10 cellular contexts compared by ENCODE assay signal in the genomic region with DNA sequence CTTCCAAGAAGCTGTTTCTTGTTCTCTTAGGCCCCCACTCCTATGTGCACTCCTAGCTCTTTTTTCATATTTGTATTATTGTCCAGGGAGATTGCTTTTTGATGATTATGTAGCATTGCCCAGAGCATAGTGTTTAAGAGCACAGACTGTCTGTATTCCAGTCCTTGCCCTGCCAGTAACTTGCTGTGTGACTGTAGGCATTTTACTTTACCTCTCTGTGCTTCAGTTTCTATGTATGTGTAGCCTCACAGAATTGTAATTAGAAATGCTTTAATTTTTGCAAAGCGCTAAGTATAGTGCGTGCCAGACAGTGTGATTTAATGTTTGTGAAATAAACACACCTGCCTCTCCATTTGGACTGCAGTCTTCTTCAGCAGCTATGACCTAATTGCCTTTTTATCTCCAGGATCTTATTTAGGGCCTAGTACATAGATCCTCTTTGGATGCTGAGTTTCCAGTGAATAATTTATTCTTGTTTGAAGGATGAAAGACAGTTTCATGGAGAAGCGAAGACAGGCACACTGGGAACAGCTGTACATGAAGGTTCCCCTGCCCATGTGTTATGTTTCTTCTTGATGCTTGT. TPM values are rescaled to one million over a fixed set of nuclear protein-coding genes. Genes with fewer than 3 reads are reported as not detected.
DNase-seq lines count a peak whose midpoint lies in the region; ATAC-seq and TF ChIP-seq lines count a peak whose summit lies in the region.
"Had no signal": no experiment of that assay in that cellular context is flagged by ENCODE, and none has a peak within 500 bp of the region (broad histone marks: within the 10 kb centered on the region; RNA-seq: fewer than 3 reads in every experiment).

No MANE protein-coding gene starts in this region.

- no peak for DNase-seq in breast epithelium (ENCODE audit: low spot score in 2 of 2)
- DNase-seq in naive thymus-derived CD8-positive, alpha-beta T cell = no peak
- no peak for DNase-seq in activated CD4-positive, CD25-positive, alpha-beta regulatory T cell treated with anti-CD3 and anti-CD28 coated beads, Interleukin-2, amount 50 U/mL, for 72 hours
- DNase-seq in HK-2 (ENCODE audit: unreplicated experiment) = no peak
- no peak for DNase-seq in amniotic stem cell (lab: John Stamatoyannopoulos, UW)
- DNase-seq: foreskin melanocyte, NCI-H187 had no signal

- no peaks in the 10 kb centered on the region for H3K27me3 ChIP-seq in BLaER1 treated with 17β-estradiol and CSF1 and Interleukin-3, amounts not matched to agents 10 nM and 100 nM
- no peaks in the 10 kb centered on the region for H3K27me3 ChIP-seq in breast epithelium

- H3K36me3 Mint-ChIP-seq in IgD-negative memory B cell = peaks cover 11% of the 10 kb centered on the region
- peaks cover 0 to 26% (median 2%) of the 10 kb centered on the region in 3 donors for H3K36me3 Mint-ChIP-seq in naive thymus-derived CD8-positive, alpha-beta T cell

- ATAC-seq in naive thymus-derived CD8-positive, alpha-beta T cell = no peak
- no peak for ATAC-seq in GM21619 (IDR thresholded peaks at IDR 0.05; ENCODE audit: unreplicated experiment)

- H3K9me3 Mint-ChIP-seq in IgD-negative memory B cell = no peaks in the 10 kb centered on the region
- H3K9me3 Mint-ChIP-seq in naive thymus-derived CD8-positive, alpha-beta T cell = no peaks in the 10 kb centered on the region

- H3K4me1 ChIP-seq in BLaER1 treated with 17β-estradiol and CSF1 and Interleukin-3, amounts not matched to agents 10 nM and 100 nM = peaks cover 36 to 77% (median 47%) of the 10 kb centered on the region in 10 experiments
- peaks cover 0 to 27% of the 10 kb centered on the region in 2 donors for H3K4me1 ChIP-seq in breast epithelium

- TF ChIP-seq POLR2A in breast epithelium (IDR thresholded peaks at IDR 0.05) = no peak

- H3K27ac ChIP-seq in BLaER1 treated with 17β-estradiol and CSF1 and Interleukin-3, amounts not matched to agents 10 nM and 100 nM = no peak overlapping the region
- H3K27ac ChIP-seq in breast epithelium = peak overlapping the region in 1 of 2 donors; percentile 41

- H3K27me3 Mint-ChIP-seq in IgD-negative memory B cell = no peaks in the 10 kb centered on the region
- H3K27me3 Mint-ChIP-seq in naive thymus-derived CD8-positive, alpha-beta T cell = no peaks in the 10 kb centered on the region

- peak overlapping the region; percentile 84 to 99 (median 93) for H3K4me2 ChIP-seq in BLaER1 treated with 17β-estradiol and CSF1 and Interleukin-3, amounts not matched to agents 10 nM and 100 nM

- peaks cover 13 to 56% (median 45%) of the 10 kb centered on the region in 11 experiments; a peak in 17 of 22 replicates for H4K20me1 ChIP-seq in BLaER1 treated with 17β-estradiol and CSF1 and Interleukin-3, amounts not matched to agents 10 nM and 100 nM

- H3K36me3 ChIP-seq in BLaER1 treated with 17β-estradiol and CSF1 and Interleukin-3, amounts not matched to agents 10 nM and 100 nM = peaks cover 15 to 46% (median 27%) of the 10 kb centered on the region in 11 experiments
- H3K36me3 ChIP-seq in breast epithelium = no peaks in the 10 kb centered on the region

- POLR2A ChIA-PET in naive thymus-derived CD8-positive, alpha-beta T cell (lab: Charles Lee) = interaction anchor here (0.7 to 4.8 kb wide), 2 partner anchors 21 to 939 kb away, joined by 5 to 67 read pairs; partner anchors contain the start of gene MCMBP

- peak overlapping the region; percentile 70 to 99 (median 98) for H3K27ac Mint-ChIP-seq in IgD-negative memory B cell
- H3K27ac Mint-ChIP-seq in naive thymus-derived CD8-positive, alpha-beta T cell = peak overlapping the region; percentile 57 to 100 (median 98)

- TF ChIP-seq CTCF in breast epithelium (IDR thresholded peaks at IDR 0.05) = no peak

- intact Hi-C loops in breast epithelium (cut with DNase I; ENCODE audit: low total_unique reads) = no loop called here

- peaks cover 45 to 48% (median 47%) of the 10 kb centered on the region in 3 donors for H3K4me1 Mint-ChIP-seq in IgD-negative memory B cell
- H3K4me1 Mint-ChIP-seq in naive thymus-derived CD8-positive, alpha-beta T cell = peaks cover 24 to 66% (median 60%) of the 10 kb centered on the region in 4 donors

- peak overlapping the region; percentile 84 to 94 (median 90); a peak in 15 of 22 replicates for H3K9ac ChIP-seq in BLaER1 treated with 17β-estradiol and CSF1 and Interleukin-3, amounts not matched to agents 10 nM and 100 nM

- H3K4me3 Mint-ChIP-seq in IgD-negative memory B cell = peak overlapping the region; percentile 92 to 100 (median 98)
- peak overlapping the region; percentile 71 to 99 (median 97) for H3K4me3 Mint-ChIP-seq in naive thymus-derived CD8-positive, alpha-beta T cell

- H3K4me3 ChIP-seq in BLaER1 treated with 17β-estradiol and CSF1 and Interleukin-3, amounts not matched to agents 10 nM and 100 nM = peak overlapping the region; percentile 73 to 96 (median 84); a peak in 18 of 20 replicates
- H3K4me3 ChIP-seq in breast epithelium = peak overlapping the region; percentile 79 to 94 (median 91)

- H3K9me3 ChIP-seq in BLaER1 treated with 17β-estradiol and CSF1 and Interleukin-3, amounts not matched to agents 10 nM and 100 nM (replicated peaks in 1 of 11) = peaks cover 0 to 14% (median 10%) of the 10 kb centered on the region in 11 experiments; a peak in 15 of 22 replicates
- H3K9me3 ChIP-seq in breast epithelium = no peaks in the 10 kb centered on the region

RNA-seq across cellular contexts. Expression of gene SEC23IP, which starts 1.4 kb away (rescaled TPM):
- 42.4 TPM for polyA plus RNA-seq in IgD-negative memory B cell
- 10 to 100 TPM; 19.9 to 35.0 (median 25.9) TPM for total RNA-seq in breast epithelium
- 10 to 100 TPM; 61.4 to 70.0 TPM for total RNA-seq in naive thymus-derived CD8-positive, alpha-beta T cell
- polyA plus RNA-seq in naive thymus-derived CD8-positive, alpha-beta T cell = 10 to 100 TPM; 39.6 to 42.3 (median 40.8) TPM

RNA-seq across cellular contexts. Expression of gene MCMBP, which starts 21.3 kb away (rescaled TPM):
- 33.9 TPM for polyA plus RNA-seq in IgD-negative memory B cell
- total RNA-seq in breast epithelium = 10 to 100 TPM; 49.9 to 56.4 (median 52.2) TPM
- 10 to 100 TPM; 48.2 to 50.9 TPM for total RNA-seq in naive thymus-derived CD8-positive, alpha-beta T cell
- 10 to 100 TPM; 44.6 to 58.2 (median 57.2) TPM for polyA plus RNA-seq in naive thymus-derived CD8-positive, alpha-beta T cell
